ENCODE assay signal across 23 cellular contexts in the genomic region with DNA sequence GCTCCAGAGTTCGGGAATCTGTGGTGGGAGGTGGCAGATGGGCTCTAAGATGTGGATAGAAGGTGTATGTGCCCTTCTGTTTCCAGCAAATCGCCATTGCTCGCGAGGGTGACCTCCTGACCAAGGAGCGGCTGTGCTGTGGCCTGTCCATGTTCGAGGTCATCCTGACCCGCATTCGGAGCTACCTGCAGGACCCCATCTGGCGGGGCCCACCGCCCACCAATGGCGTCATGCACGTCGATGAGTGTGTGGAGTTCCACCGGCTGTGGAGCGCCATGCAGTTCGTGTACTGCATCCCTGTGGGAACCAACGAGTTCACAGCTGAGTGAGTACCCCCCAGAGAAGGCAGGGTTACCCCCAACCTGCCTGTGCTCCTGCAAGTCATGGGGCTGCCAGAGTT.
DNase-seq lines count a peak whose midpoint lies in the region; ATAC-seq, FAIRE-seq and TF ChIP-seq lines count a peak whose summit lies in the region.
"Had no signal": no experiment of that assay in that cellular context is flagged by ENCODE, and none has a peak within 500 bp of the region (broad histone marks: within the 10 kb centered on the region; RNA-seq: fewer than 3 reads in every experiment).

No MANE protein-coding gene starts in this region.

- no peaks in the 10 kb centered on the region for H3K27me3 ChIP-seq in heart left ventricle
- H3K27me3 ChIP-seq: BLaER1 treated with 17β-estradiol and CSF1 and Interleukin-3, amounts not matched to agents 10 nM and 100 nM; dorsolateral prefrontal cortex had no signal

- intact Hi-C loops in activated naive CD4-positive, alpha-beta T cell treated with anti-CD3 and anti-CD28 coated beads for 36 hours (cut with micrococcal nuclease): no loop called here
- intact Hi-C loops in activated CD8-positive, alpha-beta T cell treated with anti-CD3 and anti-CD28 coated beads for 36 hours (cut with micrococcal nuclease): no loop called here
- intact Hi-C loops in Right ventricle myocardium inferior (cut with DNase I): no loop called here
- intact Hi-C loops in heart left ventricle (cut with DNase I): no loop called here

- no peaks in the 10 kb centered on the region for H3K9me3 Mint-ChIP-seq in activated naive CD4-positive, alpha-beta T cell treated with anti-CD3 and anti-CD28 coated beads for 36 hours
- no peaks in the 10 kb centered on the region for H3K9me3 Mint-ChIP-seq in activated naive CD4-positive, alpha-beta T cell treated with anti-CD3 and anti-CD28 coated beads, Interleukin-2, amount 10 ng/mL, durations not matched to agents 7 days and 5 days
- H3K9me3 Mint-ChIP-seq in activated CD8-positive, alpha-beta T cell treated with anti-CD3 and anti-CD28 coated beads for 36 hours: no peaks in the 10 kb centered on the region
- H3K9me3 Mint-ChIP-seq in naive B cell (no peaks in the 10 kb centered on the region), T-cell (no peaks in the 10 kb centered on the region)
- H3K9me3 Mint-ChIP-seq: activated CD4-positive, alpha-beta T cell treated with anti-CD3 and anti-CD28 coated beads, Interleukin-2, amount 10 ng/mL, durations not matched to agents 7 days and 5 days had no signal

- peaks cover 0 to 39% (median 0%) of the 10 kb centered on the region in 9 donors for H3K36me3 ChIP-seq in heart left ventricle

- no peak for TF ChIP-seq POLR2A in heart left ventricle (IDR thresholded peaks at IDR 0.05)

- no peak overlapping the region for H3K27ac ChIP-seq in heart left ventricle
- H3K27ac ChIP-seq: BLaER1 treated with 17β-estradiol and CSF1 and Interleukin-3, amounts not matched to agents 10 nM and 100 nM; HL-60; lower lobe of right lung; WERI-Rb-1 had no signal

- H3K4me1 Mint-ChIP-seq in activated naive CD4-positive, alpha-beta T cell treated with anti-CD3 and anti-CD28 coated beads for 36 hours (ENCODE audit: low read depth): peaks cover 18% of the 10 kb centered on the region
- H3K4me1 Mint-ChIP-seq in activated naive CD4-positive, alpha-beta T cell treated with anti-CD3 and anti-CD28 coated beads, Interleukin-2, amount 10 ng/mL, durations not matched to agents 7 days and 5 days: peaks cover 14% of the 10 kb centered on the region
- H3K4me1 Mint-ChIP-seq in activated CD8-positive, alpha-beta T cell treated with anti-CD3 and anti-CD28 coated beads for 36 hours (ENCODE audit: low read depth): peaks cover 24% of the 10 kb centered on the region
- H3K4me1 Mint-ChIP-seq in naive B cell (peaks cover 0 to 5% (median 5%) of the 10 kb centered on the region in 3 donors), T-cell (peaks cover 6 to 19% (median 15%) of the 10 kb centered on the region in 3 donors)

- H3K4me1 ChIP-seq in heart left ventricle: peaks cover 0 to 34% (median 17%) of the 10 kb centered on the region in 12 donors
- H3K4me1 ChIP-seq: lower lobe of right lung had no signal

- FAIRE-seq in urothelium cell line (lab: Jason Lieb, UNC): peak; percentile 44
- FAIRE-seq: HepG2 had no signal

- TF ChIP-seq CTCF in activated CD8-positive, alpha-beta T cell treated with anti-CD3 and anti-CD28 coated beads for 36 hours (IDR thresholded peaks at IDR 0.05): no peak
- no peak for TF ChIP-seq CTCF in heart left ventricle (IDR thresholded peaks at IDR 0.05)

- H3K9me3 ChIP-seq in heart left ventricle: no peaks in the 10 kb centered on the region
- H3K9me3 ChIP-seq: BLaER1 treated with 17β-estradiol and CSF1 and Interleukin-3, amounts not matched to agents 10 nM and 100 nM; lower lobe of right lung had no signal

- no peaks in the 10 kb centered on the region for H3K27me3 Mint-ChIP-seq in activated naive CD4-positive, alpha-beta T cell treated with anti-CD3 and anti-CD28 coated beads for 36 hours (ENCODE audit: low read depth)
- H3K27me3 Mint-ChIP-seq in activated naive CD4-positive, alpha-beta T cell treated with anti-CD3 and anti-CD28 coated beads, Interleukin-2, amount 10 ng/mL, durations not matched to agents 7 days and 5 days: no peaks in the 10 kb centered on the region
- H3K27me3 Mint-ChIP-seq in activated CD8-positive, alpha-beta T cell treated with anti-CD3 and anti-CD28 coated beads for 36 hours: no peaks in the 10 kb centered on the region
- H3K27me3 Mint-ChIP-seq in naive B cell: no peaks in the 10 kb centered on the region
- no peaks in the 10 kb centered on the region for H3K27me3 Mint-ChIP-seq in T-cell
- H3K27me3 Mint-ChIP-seq: activated CD4-positive, alpha-beta T cell treated with anti-CD3 and anti-CD28 coated beads, Interleukin-2, amount 10 ng/mL, durations not matched to agents 7 days and 5 days had no signal

- WGBS in heart left ventricle, 4 donors: 93 to 98% (median 97%) methylated on average over 17 of the region's 17 CpGs

- no peak overlapping the region for H3K4me3 Mint-ChIP-seq in activated naive CD4-positive, alpha-beta T cell treated with anti-CD3 and anti-CD28 coated beads for 36 hours
- no peak overlapping the region for H3K4me3 Mint-ChIP-seq in activated naive CD4-positive, alpha-beta T cell treated with anti-CD3 and anti-CD28 coated beads, Interleukin-2, amount 10 ng/mL, durations not matched to agents 7 days and 5 days
- H3K4me3 Mint-ChIP-seq in activated CD8-positive, alpha-beta T cell treated with anti-CD3 and anti-CD28 coated beads for 36 hours: no peak overlapping the region
- H3K4me3 Mint-ChIP-seq in naive B cell (peak overlapping the region in 1 of 8 donors; percentile 55), T-cell (no peak overlapping the region)
- H3K4me3 Mint-ChIP-seq: activated CD4-positive, alpha-beta T cell treated with anti-CD3 and anti-CD28 coated beads, Interleukin-2, amount 10 ng/mL, durations not matched to agents 7 days and 5 days had no signal

- POLR2A ChIA-PET in activated CD8-positive, alpha-beta T cell treated with anti-CD3 and anti-CD28 coated beads for 36 hours (lab: Charles Lee): interaction anchor here (1.4 kb wide), 1 partner anchor 9 kb away, joined by 3 read pairs; no protein-coding TSS in a partner anchor
- POLR2A ChIA-PET in T-cell (lab: Charles Lee): no interaction called here

- no peak for DNase-seq in activated naive CD4-positive, alpha-beta T cell treated with anti-CD3 and anti-CD28 coated beads for 36 hours
- no peak for DNase-seq in activated naive CD4-positive, alpha-beta T cell treated with anti-CD3 and anti-CD28 coated beads, Interleukin-2, amount 10 ng/mL, durations not matched to agents 7 days and 5 days
- no peak for DNase-seq in activated CD8-positive, alpha-beta T cell treated with anti-CD3 and anti-CD28 coated beads for 36 hours
- DNase-seq in naive B cell (no peak), urothelium cell line (ENCODE audit: low spot score) (no peak), Right ventricle myocardium inferior (ENCODE audit: missing footprints) (no peak), T-cell (no peak), heart left ventricle (no peak)
- DNase-seq: ACHN; activated CD4-positive, alpha-beta T cell treated with anti-CD3 and anti-CD28 coated beads, Interleukin-2, amount 10 ng/mL, durations not matched to agents 7 days and 5 days; activated naive CD4-positive, alpha-beta T cell; anterior cingulate cortex; dorsolateral prefrontal cortex; lower lobe of right lung; NCI-H1092; NCI-H1930; NCI-H526 treated with DMSO at 0.1 percent for 48 hours; stimulated activated CD4-positive, alpha-beta T cell treated with anti-CD3 and anti-CD28 coated beads, Interleukin-2, amount 100 ng/mL, for 24 hours; WERI-Rb-1 had no signal

- peak overlapping the region; percentile 92 for H3K27ac Mint-ChIP-seq in activated naive CD4-positive, alpha-beta T cell treated with anti-CD3 and anti-CD28 coated beads for 36 hours
- H3K27ac Mint-ChIP-seq in activated naive CD4-positive, alpha-beta T cell treated with anti-CD3 and anti-CD28 coated beads, Interleukin-2, amount 10 ng/mL, durations not matched to agents 7 days and 5 days: no peak overlapping the region
- H3K27ac Mint-ChIP-seq in activated CD8-positive, alpha-beta T cell treated with anti-CD3 and anti-CD28 coated beads for 36 hours: peak overlapping the region; percentile 94
- H3K27ac Mint-ChIP-seq in naive B cell (peak overlapping the region in 5 of 6 donors; percentile 11 to 67 (median 65)), T-cell (peak overlapping the region in 1 of 2 donors; percentile 88)

- ATAC-seq in activated CD8-positive, alpha-beta T cell treated with anti-CD3 and anti-CD28 coated beads for 36 hours: no peak
- ATAC-seq in naive B cell (ENCODE audit: low read depth in 2 of 2) (no peak), Right ventricle myocardium inferior (no peak), T-cell (replicated peaks in 1 of 4) (no peak), heart left ventricle (no peak)
- ATAC-seq: HepG2, lower lobe of right lung had no signal

- peaks cover 59% of the 10 kb centered on the region for H3K36me3 Mint-ChIP-seq in activated naive CD4-positive, alpha-beta T cell treated with anti-CD3 and anti-CD28 coated beads for 36 hours (ENCODE audit: low read depth)
- H3K36me3 Mint-ChIP-seq in activated naive CD4-positive, alpha-beta T cell treated with anti-CD3 and anti-CD28 coated beads, Interleukin-2, amount 10 ng/mL, durations not matched to agents 7 days and 5 days: peaks cover 78% of the 10 kb centered on the region
- peaks cover 72% of the 10 kb centered on the region for H3K36me3 Mint-ChIP-seq in activated CD8-positive, alpha-beta T cell treated with anti-CD3 and anti-CD28 coated beads for 36 hours (ENCODE audit: low read depth)
- H3K36me3 Mint-ChIP-seq in naive B cell (peaks cover 42 to 48% of the 10 kb centered on the region in 2 donors), T-cell (peaks cover 76% of the 10 kb centered on the region)

- CTCF ChIA-PET in activated naive CD4-positive, alpha-beta T cell treated with anti-CD3 and anti-CD28 coated beads for 36 hours (lab: Charles Lee): interaction anchor here (1.2 to 1.6 kb wide), 3 partner anchors 18 to 61 kb away, joined by 3 to 7 read pairs (median 3); no protein-coding TSS in a partner anchor
- CTCF ChIA-PET in activated naive CD4-positive, alpha-beta T cell treated with anti-CD3 and anti-CD28 coated beads, Interleukin-2, amount 10 ng/mL, durations not matched to agents 7 days and 5 days (lab: Charles Lee): interaction anchor here (1.0 to 2.1 kb wide), 4 partner anchors 17 to 372 kb away, joined by 3 to 8 read pairs (median 6); partner anchors contain the start of gene LSM11
- CTCF ChIA-PET in activated CD8-positive, alpha-beta T cell treated with anti-CD3 and anti-CD28 coated beads for 36 hours (lab: Charles Lee): interaction anchor here (1.4 to 2.0 kb wide), 4 partner anchors 47 to 354 kb away, joined by 3 to 7 read pairs (median 5); partner anchors contain the start of gene LSM11
- CTCF ChIA-PET in T-cell (lab: Charles Lee): interaction anchor here in 1 of 2 donors (0.6 kb wide), 1 partner anchor 456 kb away, joined by 3 read pairs; no protein-coding TSS in a partner anchor

- H3K4me3 ChIP-seq in heart left ventricle: no peak overlapping the region
- H3K4me3 ChIP-seq: BLaER1 treated with 17β-estradiol and CSF1 and Interleukin-3, amounts not matched to agents 10 nM and 100 nM; dorsolateral prefrontal cortex; lower lobe of right lung; skin epidermis had no signal
